ENCODE assay signal across 8 cellular contexts in genomic region chr12:96400631-96401060, GRCh38. TPM values are rescaled to one million over a fixed set of nuclear protein-coding genes. Genes with fewer than 3 reads are reported as not detected.
DNase-seq lines count a peak whose midpoint lies in the region; ATAC-seq and TF ChIP-seq lines count a peak whose summit lies in the region.

No MANE protein-coding gene starts in this region.

- no peak for TF ChIP-seq CTCF in AG10803 (conservative IDR thresholded peaks at IDR 0.05; ENCODE audit: low read length)
- TF ChIP-seq CTCF in natural killer cell (IDR thresholded peaks at IDR 0.05): no peak

- H3K27ac Mint-ChIP-seq in natural killer cell: peak overlapping the region; percentile 93 to 99

- H3K4me3 ChIP-seq in AG10803 (ENCODE audit: low read length): peak overlapping the region; percentile 60

- intact Hi-C loops in natural killer cell (cut with micrococcal nuclease): loop anchor here (1.0 to 5.0 kb wide), 9 partner anchors 34 to 507 kb away; partner anchors contain the start of genes CFAP54, ELK3 and NEDD1

- no peaks in the 10 kb centered on the region for H3K36me3 Mint-ChIP-seq in natural killer cell

- ATAC-seq in GM18517 (IDR thresholded peaks at IDR 0.05; ENCODE audit: unreplicated experiment) (peak; percentile 5), HG03135 (IDR thresholded peaks at IDR 0.05; ENCODE audit: unreplicated experiment) (peak; percentile 11), natural killer cell (peak in 2 of 3 donors; percentile 3 to 10), GM21825 (IDR thresholded peaks at IDR 0.05; ENCODE audit: unreplicated experiment) (no peak)

- peaks cover 43 to 47% of the 10 kb centered on the region in 2 donors for H3K4me1 Mint-ChIP-seq in natural killer cell

- H3K9me3 Mint-ChIP-seq in natural killer cell: no peaks in the 10 kb centered on the region

- peak overlapping the region; percentile 97 for H3K27ac ChIP-seq in epithelial cell of prostate

- H3K4me3 Mint-ChIP-seq in natural killer cell: peak overlapping the region; percentile 97

- H3K27me3 Mint-ChIP-seq in natural killer cell (ENCODE audit: low read depth in 2 of 2): no peaks in the 10 kb centered on the region

- DNase-seq in AG10803 (ENCODE audit: low read depth): no peak
- DNase-seq in SK-N-DZ (ENCODE audit: low spot score): peak; percentile 45
- DNase-seq in epithelial cell of prostate (ENCODE audit: low read depth, low spot score): no peak
- no peak for DNase-seq in natural killer cell
- DNase-seq in cerebellum (ENCODE audit: low spot score): no peak

RNA-seq across cellular contexts. Expression of gene CDK17, which starts 0.4 kb away (rescaled TPM):
- 18.0 and 26.2 TPM in 2 replicates for polyA plus RNA-seq in SK-N-DZ (2014; cell fraction: cytosol; rRNA removed)
- polyA plus RNA-seq in SK-N-DZ (2014; cell fraction: nucleus; rRNA removed): 14.4 and 14.6 TPM in 2 replicates
- total RNA-seq in natural killer cell: 100 to 1,000 TPM; 199 to 234 (median 232) TPM
- 121 TPM for total RNA-seq in cerebellum
